In the genomic region with DNA sequence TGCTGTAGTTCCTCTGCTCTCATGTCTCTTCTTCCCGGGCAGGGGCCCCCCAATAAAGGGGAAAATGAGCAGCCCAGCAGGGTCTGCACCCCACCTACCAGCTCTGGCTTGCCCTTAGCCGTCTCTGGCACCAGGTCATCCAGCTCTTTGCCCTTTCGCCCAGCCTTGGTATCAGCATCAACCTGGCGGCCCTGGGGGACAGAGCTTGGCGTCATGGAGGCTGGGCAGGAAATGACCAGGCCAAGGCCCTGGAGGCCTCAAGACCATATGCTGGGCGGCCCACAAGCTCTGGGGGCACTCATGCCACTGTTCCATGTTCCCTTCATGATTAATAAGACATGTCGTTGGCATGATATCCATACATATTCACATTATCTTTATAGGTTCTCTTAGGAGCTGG, we compare ENCODE assay signal across 1 cellular context.
TF ChIP-seq lines count a peak whose summit lies in the region.

No MANE protein-coding gene starts in this region.

TF ChIP-seq in GM12878, 131 proteins besides CTCF, POLR2A, EP300 and RAD21:
- TF ChIP-seq ZSCAN29 (IDR thresholded peaks at IDR 0.05) (no peak), FOXK2 (IDR thresholded peaks at IDR 0.05) (no peak), ASH2L (IDR thresholded peaks at IDR 0.05; ENCODE audit: borderline replicate concordance, low read depth) (no peak), YY1 (IDR thresholded peaks at IDR 0.05; ENCODE audit: low read depth, low read length) (no peak), ZNF217 (IDR thresholded peaks at IDR 0.05) (no peak), BCL11A (IDR thresholded peaks at IDR 0.05; ENCODE audit: low read depth, low read length) (no peak), NBN (IDR thresholded peaks at IDR 0.05) (no peak), SREBF2 (IDR thresholded peaks at IDR 0.05; ENCODE audit: low read length) (no peak)
